1 cellular context compared by ENCODE assay signal in the genomic region with DNA sequence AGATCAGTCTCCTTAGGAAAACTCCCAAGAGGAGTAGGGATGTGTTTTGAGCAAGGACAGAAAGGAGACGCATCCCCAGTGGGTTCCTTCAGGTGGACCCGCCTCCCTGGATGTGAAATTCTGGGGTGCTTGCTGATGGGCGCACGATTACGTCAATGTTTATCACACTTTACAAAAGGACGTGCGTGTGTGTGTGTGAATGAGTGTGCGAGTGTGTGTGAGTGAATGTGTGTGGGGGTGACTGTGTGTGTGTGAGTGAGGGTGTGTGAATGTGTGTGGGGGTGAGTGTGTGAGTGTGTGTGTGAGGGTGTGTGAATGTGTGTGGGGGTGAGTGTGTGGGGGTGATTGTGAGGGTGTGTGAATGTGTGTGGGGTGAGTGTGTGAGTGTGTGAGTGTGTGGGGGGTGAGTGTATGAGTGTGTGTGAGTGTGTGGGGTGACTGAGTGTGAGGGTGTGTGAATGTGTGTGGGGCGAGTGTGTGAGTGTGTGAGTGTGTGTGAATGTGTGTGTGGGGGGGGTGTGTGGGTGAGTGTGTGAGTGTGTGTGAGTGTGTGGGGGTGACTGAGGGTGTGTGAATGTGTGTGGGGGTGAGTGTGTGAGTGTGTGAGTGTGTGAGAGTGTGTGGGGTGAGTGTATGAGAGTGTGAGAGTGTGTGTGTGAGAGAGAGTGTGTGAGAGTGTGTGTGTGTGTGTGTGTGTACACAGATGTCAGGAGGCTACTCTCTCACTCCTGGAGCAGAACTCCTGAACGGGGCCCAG.
TF ChIP-seq lines count a peak whose summit lies in the region.

No MANE protein-coding gene starts in this region.

TF ChIP-seq in HEK293, 187 proteins besides CTCF, POLR2A, EP300 and RAD21 (continued from another document):
- TF ChIP-seq, protein P1, sequence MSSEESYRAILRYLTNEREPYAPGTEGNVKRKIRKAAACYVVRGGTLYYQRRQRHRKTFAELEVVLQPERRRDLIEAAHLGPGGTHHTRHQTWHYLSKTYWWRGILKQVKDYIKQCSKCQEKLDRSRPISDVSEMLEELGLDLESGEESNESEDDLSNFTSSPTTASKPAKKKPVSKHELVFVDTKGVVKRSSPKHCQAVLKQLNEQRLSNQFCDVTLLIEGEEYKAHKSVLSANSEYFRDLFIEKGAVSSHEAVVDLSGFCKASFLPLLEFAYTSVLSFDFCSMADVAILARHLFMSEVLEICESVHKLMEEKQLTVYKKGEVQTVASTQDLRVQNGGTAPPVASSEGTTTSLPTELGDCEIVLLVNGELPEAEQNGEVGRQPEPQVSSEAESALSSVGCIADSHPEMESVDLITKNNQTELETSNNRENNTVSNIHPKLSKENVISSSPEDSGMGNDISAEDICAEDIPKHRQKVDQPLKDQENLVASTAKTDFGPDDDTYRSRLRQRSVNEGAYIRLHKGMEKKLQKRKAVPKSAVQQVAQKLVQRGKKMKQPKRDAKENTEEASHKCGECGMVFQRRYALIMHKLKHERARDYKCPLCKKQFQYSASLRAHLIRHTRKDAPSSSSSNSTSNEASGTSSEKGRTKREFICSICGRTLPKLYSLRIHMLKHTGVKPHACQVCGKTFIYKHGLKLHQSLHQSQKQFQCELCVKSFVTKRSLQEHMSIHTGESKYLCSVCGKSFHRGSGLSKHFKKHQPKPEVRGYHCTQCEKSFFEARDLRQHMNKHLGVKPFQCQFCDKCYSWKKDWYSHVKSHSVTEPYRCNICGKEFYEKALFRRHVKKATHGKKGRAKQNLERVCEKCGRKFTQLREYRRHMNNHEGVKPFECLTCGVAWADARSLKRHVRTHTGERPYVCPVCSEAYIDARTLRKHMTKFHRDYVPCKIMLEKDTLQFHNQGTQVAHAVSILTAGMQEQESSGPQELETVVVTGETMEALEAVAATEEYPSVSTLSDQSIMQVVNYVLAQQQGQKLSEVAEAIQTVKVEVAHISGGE (tag by site-specific recombination; conservative IDR thresholded peaks at IDR 0.05; ENCODE audit: low read depth): no peak
- TF ChIP-seq ZFHX2 (tag by site-specific recombination; conservative IDR thresholded peaks at IDR 0.05): peak; percentile 99
- TF ChIP-seq SP3 (tag by site-specific recombination; IDR thresholded peaks at IDR 0.05): no peak
- TF ChIP-seq, protein P2, sequence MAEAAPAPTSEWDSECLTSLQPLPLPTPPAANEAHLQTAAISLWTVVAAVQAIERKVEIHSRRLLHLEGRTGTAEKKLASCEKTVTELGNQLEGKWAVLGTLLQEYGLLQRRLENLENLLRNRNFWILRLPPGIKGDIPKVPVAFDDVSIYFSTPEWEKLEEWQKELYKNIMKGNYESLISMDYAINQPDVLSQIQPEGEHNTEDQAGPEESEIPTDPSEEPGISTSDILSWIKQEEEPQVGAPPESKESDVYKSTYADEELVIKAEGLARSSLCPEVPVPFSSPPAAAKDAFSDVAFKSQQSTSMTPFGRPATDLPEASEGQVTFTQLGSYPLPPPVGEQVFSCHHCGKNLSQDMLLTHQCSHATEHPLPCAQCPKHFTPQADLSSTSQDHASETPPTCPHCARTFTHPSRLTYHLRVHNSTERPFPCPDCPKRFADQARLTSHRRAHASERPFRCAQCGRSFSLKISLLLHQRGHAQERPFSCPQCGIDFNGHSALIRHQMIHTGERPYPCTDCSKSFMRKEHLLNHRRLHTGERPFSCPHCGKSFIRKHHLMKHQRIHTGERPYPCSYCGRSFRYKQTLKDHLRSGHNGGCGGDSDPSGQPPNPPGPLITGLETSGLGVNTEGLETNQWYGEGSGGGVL (tag by site-specific recombination; IDR thresholded peaks at IDR 0.05): peak; percentile 31; the same call in 1 of the 2 replicates
- TF ChIP-seq ZNF677 (tag by site-specific recombination; IDR thresholded peaks at IDR 0.05): no peak
- TF ChIP-seq, protein P3, sequence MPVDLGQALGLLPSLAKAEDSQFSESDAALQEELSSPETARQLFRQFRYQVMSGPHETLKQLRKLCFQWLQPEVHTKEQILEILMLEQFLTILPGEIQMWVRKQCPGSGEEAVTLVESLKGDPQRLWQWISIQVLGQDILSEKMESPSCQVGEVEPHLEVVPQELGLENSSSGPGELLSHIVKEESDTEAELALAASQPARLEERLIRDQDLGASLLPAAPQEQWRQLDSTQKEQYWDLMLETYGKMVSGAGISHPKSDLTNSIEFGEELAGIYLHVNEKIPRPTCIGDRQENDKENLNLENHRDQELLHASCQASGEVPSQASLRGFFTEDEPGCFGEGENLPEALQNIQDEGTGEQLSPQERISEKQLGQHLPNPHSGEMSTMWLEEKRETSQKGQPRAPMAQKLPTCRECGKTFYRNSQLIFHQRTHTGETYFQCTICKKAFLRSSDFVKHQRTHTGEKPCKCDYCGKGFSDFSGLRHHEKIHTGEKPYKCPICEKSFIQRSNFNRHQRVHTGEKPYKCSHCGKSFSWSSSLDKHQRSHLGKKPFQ (tag by site-specific recombination; IDR thresholded peaks at IDR 0.05): 0 out of 2 replicates have a peak, but pooled peaks have one; percentile 33
- no peak for TF ChIP-seq ZNF112 (tag by site-specific recombination; IDR thresholded peaks at IDR 0.05)
- peak; percentile 93 for TF ChIP-seq PRDM1 (tag by site-specific recombination; IDR thresholded peaks at IDR 0.05)
- no peak for TF ChIP-seq ZNF157 (tag by site-specific recombination; IDR thresholded peaks at IDR 0.05)
- no peak for TF ChIP-seq MEIS1 (CRISPR knock-in tag; IDR thresholded peaks at IDR 0.05; ENCODE audit: borderline replicate concordance)
- peak; percentile 29; the same call in 1 of the 2 replicates for TF ChIP-seq ZNF704 (tag by site-specific recombination; IDR thresholded peaks at IDR 0.05)
